ENCODE assay signal across 15 cellular contexts in genomic region chr5:36395260-36395659, GRCh38.
A peak's percentile ranks its signal among the peaks of the same experiment; 100 is the strongest.
DNase-seq lines count a peak whose midpoint lies in the region; ATAC-seq and TF ChIP-seq lines count a peak whose summit lies in the region.
"Had no signal": no experiment of that assay in that cellular context is flagged by ENCODE, and none has a peak within 500 bp of the region (broad histone marks: within the 10 kb centered on the region; RNA-seq: fewer than 3 reads in every experiment).

No MANE protein-coding gene starts in this region.

- no TSS peak for BruUV-seq in OCI-LY7 (replicated peaks; lab: Mats Ljungman, UMichigan)

- peaks cover 14% of the 10 kb centered on the region for H3F3A ChIP-seq in DOHH2 (ENCODE audit: control insufficient read depth, insufficient read depth)

- TF ChIP-seq CTCF in DOHH2 (IDR thresholded peaks at IDR 0.05; ENCODE audit: low read depth, low read length, poor library complexity, severe bottlenecking) = no peak
- TF ChIP-seq CTCF in OCI-LY7 (conservative IDR thresholded peaks at IDR 0.05; ENCODE audit: low read length) = no peak

- H3K9me3 Mint-ChIP-seq in stimulated activated effector memory CD8-positive, alpha-beta T cell treated with anti-CD3 and anti-CD28 coated beads, Interleukin-12 subunit alpha, Interleukin-12 subunit beta, amount 100 ng/mL, for 72 hours = no peaks in the 10 kb centered on the region
- H3K9me3 Mint-ChIP-seq: CD4-positive, alpha-beta T cell had no signal

- intact Hi-C loops in OCI-LY7 (cut with micrococcal nuclease; ENCODE audit: unreplicated experiment) = loop anchor here (5.0 kb wide), 1 partner anchor 318 kb away; no protein-coding TSS in a partner anchor

- H3K27ac ChIP-seq in BLaER1 = peak overlapping the region; percentile 95
- H3K27ac ChIP-seq in DOHH2 (ENCODE audit: low read depth, low read length) = peak overlapping the region; percentile 75
- peak overlapping the region; percentile 59 for H3K27ac ChIP-seq in OCI-LY7 (ENCODE audit: low read depth, low read length, poor library complexity, severe bottlenecking)
- H3K27ac ChIP-seq: C4-2B had no signal

- peaks cover 99% of the 10 kb centered on the region for H3K4me1 ChIP-seq in BLaER1
- H3K4me1 ChIP-seq in DOHH2 (ENCODE audit: control insufficient read depth, low read length) = peaks cover 72% of the 10 kb centered on the region
- H3K4me1 ChIP-seq in OCI-LY7 (ENCODE audit: insufficient read depth, low read length, poor library complexity, severe bottlenecking) = peaks cover 61% of the 10 kb centered on the region

- no peak for ATAC-seq in stimulated activated effector memory CD8-positive, alpha-beta T cell treated with anti-CD3 and anti-CD28 coated beads, Interleukin-12 subunit alpha, Interleukin-12 subunit beta, amount 100 ng/mL, for 72 hours
- ATAC-seq: HCT116 had no signal

- H2AFZ ChIP-seq in OCI-LY7 (ENCODE audit: low read length) = no peak overlapping the region

- H3K27ac Mint-ChIP-seq in stimulated activated effector memory CD8-positive, alpha-beta T cell treated with anti-CD3 and anti-CD28 coated beads, Interleukin-12 subunit alpha, Interleukin-12 subunit beta, amount 100 ng/mL, for 72 hours = no peak overlapping the region
- H3K27ac Mint-ChIP-seq: B cell; CD4-positive, alpha-beta T cell had no signal

- H4K20me1 ChIP-seq in BLaER1 (no peaks in the 10 kb centered on the region), DOHH2 (ENCODE audit: control insufficient read depth, insufficient read depth, low read depth, low read length) (no peaks in the 10 kb centered on the region), OCI-LY7 (ENCODE audit: insufficient read depth, low read length) (no peaks in the 10 kb centered on the region)

- H3K9ac ChIP-seq in BLaER1 = peak overlapping the region; percentile 67; the same call in 1 of the 2 replicates

- H3K9me3 ChIP-seq in BLaER1 (no peaks in the 10 kb centered on the region), DOHH2 (ENCODE audit: control insufficient read depth, insufficient read depth, low read length) (no peaks in the 10 kb centered on the region), OCI-LY7 (ENCODE audit: low read length) (no peaks in the 10 kb centered on the region)
- H3K9me3 ChIP-seq: Caco-2 had no signal

- H3K4me2 ChIP-seq in BLaER1 (peak overlapping the region; percentile 86), DOHH2 (ENCODE audit: low read length) (peak overlapping the region; percentile 7; the same call in 1 of the 2 replicates), OCI-LY7 (ENCODE audit: low read length) (peak overlapping the region; percentile 58)

- H3K9me2 ChIP-seq in DOHH2 (replicated peaks; ENCODE audit: control insufficient read depth, low read length) (no peaks in the 10 kb centered on the region), OCI-LY7 (ENCODE audit: insufficient read depth, low read length) (no peaks in the 10 kb centered on the region)

- no peaks in the 10 kb centered on the region for H3K4me1 Mint-ChIP-seq in stimulated activated effector memory CD8-positive, alpha-beta T cell treated with anti-CD3 and anti-CD28 coated beads, Interleukin-12 subunit alpha, Interleukin-12 subunit beta, amount 100 ng/mL, for 72 hours

- CTCF ChIA-PET in OCI-LY7 (lab: Charles Lee; ENCODE audit: unreplicated experiment) = no interaction called here

- DNase-seq in NCI-H1105 treated with DMSO at 0.1 percent for 48 hours (lab: John Stamatoyannopoulos, UW) (peak; percentile 94), OCI-LY7 (ENCODE audit: low spot score) (peak; percentile 36), kidney glomerular epithelial cell (lab: John Stamatoyannopoulos, UW) (no peak)
- no peak for DNase-seq in stimulated activated effector memory CD8-positive, alpha-beta T cell treated with anti-CD3 and anti-CD28 coated beads, Interleukin-12 subunit alpha, Interleukin-12 subunit beta, amount 100 ng/mL, for 72 hours (ENCODE audit: low spot score in 2 of 2)
- no peak for DNase-seq in activated effector memory CD4-positive, alpha-beta T cell treated with anti-CD3 and anti-CD28 coated beads, Interleukin-2, amount 50 U/mL, for 16 hours
- DNase-seq: Caco-2; CD4-positive, alpha-beta T cell; GDM1; GOT3; H7 had no signal

- H3K36me3 Mint-ChIP-seq in stimulated activated effector memory CD8-positive, alpha-beta T cell treated with anti-CD3 and anti-CD28 coated beads, Interleukin-12 subunit alpha, Interleukin-12 subunit beta, amount 100 ng/mL, for 72 hours = no peaks in the 10 kb centered on the region

- H3K79me2 ChIP-seq in DOHH2 (ENCODE audit: control insufficient read depth, low read length) = no peaks in the 10 kb centered on the region
- no peaks in the 10 kb centered on the region for H3K79me2 ChIP-seq in OCI-LY7 (ENCODE audit: insufficient read depth, low read depth, low read length)

- H3K27me3 ChIP-seq in BLaER1 (no peaks in the 10 kb centered on the region), DOHH2 (ENCODE audit: control insufficient read depth, low read length) (no peaks in the 10 kb centered on the region)

- H3K4me3 Mint-ChIP-seq in stimulated activated effector memory CD8-positive, alpha-beta T cell treated with anti-CD3 and anti-CD28 coated beads, Interleukin-12 subunit alpha, Interleukin-12 subunit beta, amount 100 ng/mL, for 72 hours = no peak overlapping the region
- H3K4me3 Mint-ChIP-seq: CD4-positive, alpha-beta T cell had no signal

- H3K4me3 ChIP-seq in BLaER1 (peak overlapping the region; percentile 43; the same call in 1 of the 2 replicates), DOHH2 (ENCODE audit: low read length) (no peak overlapping the region), OCI-LY7 (ENCODE audit: low read depth, low read length, poor library complexity, severe bottlenecking) (peak overlapping the region; percentile 8)

- no peaks in the 10 kb centered on the region for H3K36me3 ChIP-seq in BLaER1
- H3K36me3 ChIP-seq in DOHH2 (ENCODE audit: control insufficient read depth, low read length) = no peaks in the 10 kb centered on the region
- H3K36me3 ChIP-seq in OCI-LY7 (ENCODE audit: insufficient read depth, low read length) = no peaks in the 10 kb centered on the region

- POLR2A ChIA-PET in OCI-LY7 (lab: Charles Lee) = interaction anchor here (0.7 kb wide), 1 partner anchor 298 kb away, joined by 3 read pairs; no protein-coding TSS in a partner anchor

Comparison
In these comparisons a context has a peak if more than half of its experiments do, and no peak if none do; other contexts are left out.
1. H3K4me2 ChIP-seq: peak in every context shown above with its lines; median percentile 86 in BLaER1; 58 in OCI-LY7; 7 in DOHH2.
2. DNase-seq: peak in NCI-H1105 treated with DMSO at 0.1 percent for 48 hours (single experiment) and OCI-LY7 (single experiment); none in stimulated activated effector memory CD8-positive, alpha-beta T cell treated with anti-CD3 and anti-CD28 coated beads, Interleukin-12 subunit alpha, Interleukin-12 subunit beta, amount 100 ng/mL, for 72 hours (0 of 2), kidney glomerular epithelial cell (single experiment) and activated effector memory CD4-positive, alpha-beta T cell treated with anti-CD3 and anti-CD28 coated beads, Interleukin-2, amount 50 U/mL, for 16 hours (single experiment).
3. Peak in every context shown above with its lines, with median percentiles within 50 percentile points of each other: H3K27ac ChIP-seq.